1 cellular context compared by ENCODE assay signal in genomic region chr17:67378444-67379250, GRCh38.
TF ChIP-seq lines count a peak whose summit lies in the region.

No MANE protein-coding gene starts in this region.

TF ChIP-seq in HepG2, 621 proteins besides CTCF, POLR2A, EP300 and RAD21 (continued from another document and continues in another):
- TF ChIP-seq SNAPC4 (CRISPR knock-in tag; IDR thresholded peaks at IDR 0.05): no peak
- TF ChIP-seq ZNF670 (CRISPR knock-in tag; IDR thresholded peaks at IDR 0.05; ENCODE audit: borderline replicate concordance): 0 out of 2 replicates have a peak, but pooled peaks have one; percentile 14
- TF ChIP-seq RFXANK (CRISPR knock-in tag; IDR thresholded peaks at IDR 0.05): no peak
- TF ChIP-seq PRDM4 (CRISPR knock-in tag; IDR thresholded peaks at IDR 0.05; ENCODE audit: borderline replicate concordance): no peak
- no peak for TF ChIP-seq TERF1 (CRISPR knock-in tag; IDR thresholded peaks at IDR 0.05)
- no peak for TF ChIP-seq ZNF326 (CRISPR knock-in tag; IDR thresholded peaks at IDR 0.05; ENCODE audit: borderline replicate concordance)
- TF ChIP-seq ZNF441 (CRISPR knock-in tag; IDR thresholded peaks at IDR 0.05; ENCODE audit: borderline replicate concordance): peak; percentile 57
- no peak for TF ChIP-seq ZBTB8A (CRISPR knock-in tag; IDR thresholded peaks at IDR 0.05; ENCODE audit: borderline replicate concordance, low read depth)
- no peak for TF ChIP-seq TRAFD1 (CRISPR knock-in tag; IDR thresholded peaks at IDR 0.05; ENCODE audit: borderline replicate concordance)
- no peak for TF ChIP-seq ZNF563 (CRISPR knock-in tag; IDR thresholded peaks at IDR 0.05)
- TF ChIP-seq FOXK1 (CRISPR knock-in tag; IDR thresholded peaks at IDR 0.05; ENCODE audit: borderline replicate concordance, low read depth): 0 out of 2 replicates have a peak, but pooled peaks have one; percentile 12
- TF ChIP-seq ZNF737 (CRISPR knock-in tag; IDR thresholded peaks at IDR 0.05; ENCODE audit: borderline replicate concordance): no peak
- no peak for TF ChIP-seq ZNF557 (CRISPR knock-in tag; IDR thresholded peaks at IDR 0.05)
- no peak for TF ChIP-seq JUNB (CRISPR knock-in tag; IDR thresholded peaks at IDR 0.05; ENCODE audit: borderline replicate concordance)
- no peak; the same call in 1 of the 2 replicates for TF ChIP-seq ZIK1 (CRISPR knock-in tag; IDR thresholded peaks at IDR 0.05; ENCODE audit: borderline replicate concordance, low read depth)
- no peak for TF ChIP-seq NBN (conservative IDR thresholded peaks at IDR 0.05)
- no peak for TF ChIP-seq DNMT3B (CRISPR knock-in tag; conservative IDR thresholded peaks at IDR 0.05)
- no peak for TF ChIP-seq CHD2 (IDR thresholded peaks at IDR 0.05; ENCODE audit: low read depth, low read length)
- peak; percentile 40; the same call in 1 of the 2 replicates for TF ChIP-seq ZNF503 (CRISPR knock-in tag; IDR thresholded peaks at IDR 0.05)
- TF ChIP-seq ZNF569 (CRISPR knock-in tag; IDR thresholded peaks at IDR 0.05; ENCODE audit: borderline replicate concordance): no peak
- no peak for TF ChIP-seq ZMYM3 (CRISPR knock-in tag; IDR thresholded peaks at IDR 0.05)
- 0 out of 2 replicates have a peak, but pooled peaks have one; percentile 75 for TF ChIP-seq ZNF800 (CRISPR knock-in tag; IDR thresholded peaks at IDR 0.05)
- no peak for TF ChIP-seq TSC22D2 (CRISPR knock-in tag; IDR thresholded peaks at IDR 0.05; ENCODE audit: borderline replicate concordance)
- peak; percentile 46; the same call in 1 of the 2 replicates for TF ChIP-seq ELF1 (CRISPR knock-in tag; IDR thresholded peaks at IDR 0.05)
- TF ChIP-seq PRDM10 (CRISPR knock-in tag; IDR thresholded peaks at IDR 0.05; ENCODE audit: low read depth): no peak
- TF ChIP-seq CCAR2 (optimal IDR thresholded peaks at IDR 0.05; ENCODE audit: low read depth, low read length): peak; percentile 48
- TF ChIP-seq ZNF33A (CRISPR knock-in tag; IDR thresholded peaks at IDR 0.05; ENCODE audit: borderline replicate concordance): no peak
- no peak for TF ChIP-seq GTF3A (CRISPR knock-in tag; conservative IDR thresholded peaks at IDR 0.05)
- TF ChIP-seq ZNF17 (CRISPR knock-in tag; IDR thresholded peaks at IDR 0.05): no peak
- TF ChIP-seq TBL1XR1 (IDR thresholded peaks at IDR 0.05; ENCODE audit: borderline replicate concordance, low read length, partially characterized antibody): no peak
- no peak for TF ChIP-seq ZNF180 (CRISPR knock-in tag; IDR thresholded peaks at IDR 0.05; ENCODE audit: borderline replicate concordance, low read depth)
- TF ChIP-seq ZSCAN25 (CRISPR knock-in tag; IDR thresholded peaks at IDR 0.05): peak; percentile 86
- no peak for TF ChIP-seq KDM4B (CRISPR knock-in tag; IDR thresholded peaks at IDR 0.05)
- no peak for TF ChIP-seq FOXM1 (CRISPR knock-in tag; IDR thresholded peaks at IDR 0.05)
- peak; percentile 62; the same call in 1 of the 2 replicates for TF ChIP-seq IKZF5 (CRISPR knock-in tag; IDR thresholded peaks at IDR 0.05)
- no peak for TF ChIP-seq ZNF468 (CRISPR knock-in tag; IDR thresholded peaks at IDR 0.05)
- no peak for TF ChIP-seq ATM (IDR thresholded peaks at IDR 0.05; ENCODE audit: borderline replicate concordance)
- TF ChIP-seq ZNF276 (CRISPR knock-in tag; IDR thresholded peaks at IDR 0.05; ENCODE audit: low read depth): no peak
- TF ChIP-seq NCOA2 (CRISPR knock-in tag; IDR thresholded peaks at IDR 0.05): no peak
- no peak for TF ChIP-seq IRF2 (CRISPR knock-in tag; IDR thresholded peaks at IDR 0.05)
